ENCODE assay signal across 8 cellular contexts in the genomic region with DNA sequence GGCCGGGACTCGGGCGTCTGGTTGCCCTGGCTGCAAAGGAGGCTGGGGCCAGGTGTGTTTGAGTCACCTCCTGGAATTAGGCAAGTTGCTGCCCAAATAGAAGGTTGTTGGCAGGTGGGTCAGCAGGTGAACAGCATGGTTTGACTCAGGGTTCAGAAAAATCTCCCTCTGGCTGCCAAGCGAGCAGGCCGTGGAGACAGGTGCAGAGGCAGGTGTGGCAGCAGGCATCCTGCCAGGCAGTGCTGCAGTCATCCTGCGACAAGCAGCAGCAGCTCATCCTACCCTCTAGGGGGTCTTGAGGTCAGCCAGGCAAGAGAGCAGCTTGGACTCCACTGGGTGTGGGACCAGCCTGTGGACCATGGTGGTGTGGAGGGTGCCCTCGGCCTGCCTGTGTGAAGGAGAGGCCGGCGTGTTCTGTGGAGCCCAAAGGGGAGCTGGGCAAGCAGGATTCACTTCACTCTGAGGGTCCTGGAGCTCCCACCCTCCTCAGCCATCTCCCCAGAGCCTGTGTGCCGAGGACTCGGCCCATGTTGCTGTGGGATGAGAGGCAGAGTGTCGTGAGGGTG. TPM values are rescaled to one million over a fixed set of nuclear protein-coding genes. Genes with fewer than 3 reads are reported as not detected.
DNase-seq lines count a peak whose midpoint lies in the region; ATAC-seq and TF ChIP-seq lines count a peak whose summit lies in the region.
"Had no signal": no experiment of that assay in that cellular context is flagged by ENCODE, and none has a peak within 500 bp of the region (broad histone marks: within the 10 kb centered on the region; RNA-seq: fewer than 3 reads in every experiment).

No MANE protein-coding gene starts in this region.

- no peak overlapping the region for H2BK12ac ChIP-seq in neuronal stem cell (ENCODE audit: low read length)

- no peak overlapping the region for H3K27ac ChIP-seq in neuronal stem cell (replicated peaks; ENCODE audit: low read length)
- no peak overlapping the region for H3K27ac ChIP-seq in ascending aorta

- peak overlapping the region; percentile 73 for H3K27ac Mint-ChIP-seq in activated B cell treated with CpG ODN at 0.5 μM for 24 hours
- H3K27ac Mint-ChIP-seq: activated naive CD8-positive, alpha-beta T cell treated with anti-CD3 and anti-CD28 coated beads for 36 hours had no signal

- peak; percentile 59 for DNase-seq in NCI-H1105 treated with DMSO at 0.1 percent for 48 hours (lab: John Stamatoyannopoulos, UW)
- DNase-seq in activated B cell treated with CpG ODN at 0.5 μM for 24 hours, result no peak
- DNase-seq in neuronal stem cell (ENCODE audit: low spot score), result no peak
- no peak for DNase-seq in BE2C
- no peak for DNase-seq in SW 1271 (lab: John Stamatoyannopoulos, UW)
- DNase-seq in ascending aorta (ENCODE audit: low spot score in 2 of 2), result no peak
- DNase-seq: activated naive CD8-positive, alpha-beta T cell treated with anti-CD3 and anti-CD28 coated beads for 36 hours had no signal

- no peaks in the 10 kb centered on the region for H3K79me1 ChIP-seq in neuronal stem cell (ENCODE audit: low read depth, low read length)

- no peak overlapping the region for H4K91ac ChIP-seq in neuronal stem cell (ENCODE audit: low read depth, low read length, poor library complexity)

- peak overlapping the region; percentile 89 for H2BK15ac ChIP-seq in neuronal stem cell (ENCODE audit: low read length)

- H3K23ac ChIP-seq in neuronal stem cell (ENCODE audit: low read depth, low read length, poor library complexity), result peak overlapping the region; percentile 80

- no peaks in the 10 kb centered on the region for H3K27me3 Mint-ChIP-seq in activated B cell treated with CpG ODN at 0.5 μM for 24 hours
- H3K27me3 Mint-ChIP-seq: activated naive CD8-positive, alpha-beta T cell treated with anti-CD3 and anti-CD28 coated beads for 36 hours had no signal

- peak overlapping the region; percentile 74 for H2AK5ac ChIP-seq in neuronal stem cell (ENCODE audit: low read depth, low read length)

- CTCF ChIA-PET in activated B cell treated with CpG ODN at 0.5 μM for 24 hours (lab: Charles Lee), result no interaction called here

- WGBS in neuronal stem cell (ENCODE audit: extremely low coverage in 2 of 2, insufficient read length in 2 of 2, insufficient replicate concordance in 1 of 2), 2 donors, result no CpG with 5 or more reads among the region's 12 CpGs

- peak overlapping the region; percentile 11 for H3K4me3 Mint-ChIP-seq in activated B cell treated with CpG ODN at 0.5 μM for 24 hours
- H3K4me3 Mint-ChIP-seq: activated naive CD8-positive, alpha-beta T cell treated with anti-CD3 and anti-CD28 coated beads for 36 hours had no signal

- no peak overlapping the region for H3K4me3 ChIP-seq in neuronal stem cell (ENCODE audit: low read length in 2 of 2)
- H3K4me3 ChIP-seq in BE2C (ENCODE audit: low read depth, low read length), result no peak overlapping the region
- no peak overlapping the region for H3K4me3 ChIP-seq in ascending aorta

- peaks cover 24% of the 10 kb centered on the region for H3K4me1 Mint-ChIP-seq in activated B cell treated with CpG ODN at 0.5 μM for 24 hours
- H3K4me1 Mint-ChIP-seq: activated naive CD8-positive, alpha-beta T cell treated with anti-CD3 and anti-CD28 coated beads for 36 hours had no signal

- H3K36me3 ChIP-seq in neuronal stem cell (replicated peaks in 1 of 2; ENCODE audit: control insufficient read depth in 2 of 2, insufficient read depth in 2 of 2, low read length in 2 of 2), result no peaks in the 10 kb centered on the region
- H3K36me3 ChIP-seq in BE2C, result no peaks in the 10 kb centered on the region
- peaks cover 0 to 8% of the 10 kb centered on the region in 2 donors for H3K36me3 ChIP-seq in ascending aorta

- intact Hi-C loops in activated B cell treated with CpG ODN at 0.5 μM for 24 hours (cut with micrococcal nuclease) (loop anchor here (2.0 kb wide), 1 partner anchor 30 kb away; no protein-coding TSS in a partner anchor), ascending aorta (cut with DNase I) (no loop called here)

- H4K8ac ChIP-seq in neuronal stem cell (ENCODE audit: low read depth, low read length), result peak overlapping the region; percentile 96

- TF ChIP-seq CTCF in activated B cell treated with CpG ODN at 0.5 μM for 24 hours (IDR thresholded peaks at IDR 0.05) (no peak), BE2C (IDR thresholded peaks at IDR 0.05; ENCODE audit: low read depth, low read length) (no peak), ascending aorta (IDR thresholded peaks at IDR 0.05) (no peak)

- peak overlapping the region; percentile 2 for H3K9ac ChIP-seq in neuronal stem cell (ENCODE audit: low read depth, low read length, poor library complexity)

- POLR2A ChIA-PET in activated B cell treated with CpG ODN at 0.5 μM for 24 hours (lab: Charles Lee), result interaction anchor here (0.6 to 1.5 kb wide), 9 partner anchors 15 to 229 kb away, joined by 3 to 6 read pairs (median 4); no protein-coding TSS in a partner anchor

- H3K4ac ChIP-seq in neuronal stem cell (ENCODE audit: low read length), result no peak overlapping the region

- peak overlapping the region; percentile 38 for H3K18ac ChIP-seq in neuronal stem cell (ENCODE audit: low read length)

- H3K27me3 ChIP-seq in neuronal stem cell (ENCODE audit: control insufficient read depth in 3 of 3, insufficient read depth in 3 of 3, low read depth in 1 of 3, low read length in 3 of 3) (no peaks in the 10 kb centered on the region), BE2C (no peaks in the 10 kb centered on the region), ascending aorta (no peaks in the 10 kb centered on the region)

- H3K4me1 ChIP-seq in neuronal stem cell (ENCODE audit: control insufficient read depth in 2 of 2, insufficient read depth in 1 of 2, low read depth in 1 of 2, low read length in 2 of 2), result peaks cover 6 to 8% of the 10 kb centered on the region in 2 donors
- H3K4me1 ChIP-seq in BE2C, result no peaks in the 10 kb centered on the region
- no peaks in the 10 kb centered on the region for H3K4me1 ChIP-seq in ascending aorta

- H3K4me2 ChIP-seq in neuronal stem cell (ENCODE audit: insufficient read depth, low read length, poor library complexity, severe bottlenecking), result no peak overlapping the region

- no peaks in the 10 kb centered on the region for H3K9me3 ChIP-seq in neuronal stem cell (replicated peaks in 1 of 2; ENCODE audit: control insufficient read depth in 2 of 2, insufficient read depth in 1 of 2, low read depth in 1 of 2, low read length in 2 of 2)
- no peaks in the 10 kb centered on the region for H3K9me3 ChIP-seq in BE2C
- H3K9me3 ChIP-seq in ascending aorta, result no peaks in the 10 kb centered on the region

- H3K14ac ChIP-seq in neuronal stem cell (ENCODE audit: low read length), result peak overlapping the region; percentile 71

- H3K36me3 Mint-ChIP-seq in activated B cell treated with CpG ODN at 0.5 μM for 24 hours (ENCODE audit: low read depth), result peaks cover 14% of the 10 kb centered on the region
- H3K36me3 Mint-ChIP-seq: activated naive CD8-positive, alpha-beta T cell treated with anti-CD3 and anti-CD28 coated beads for 36 hours had no signal

- H2BK5ac ChIP-seq in neuronal stem cell (ENCODE audit: low read length), result peak overlapping the region; percentile 53

- no peak overlapping the region for H2AFZ ChIP-seq in neuronal stem cell (ENCODE audit: low read length)

- H2BK120ac ChIP-seq in neuronal stem cell (ENCODE audit: low read depth, low read length), result no peak overlapping the region

- H3K9me3 Mint-ChIP-seq in activated B cell treated with CpG ODN at 0.5 μM for 24 hours, result no peaks in the 10 kb centered on the region
- H3K9me3 Mint-ChIP-seq: activated naive CD8-positive, alpha-beta T cell treated with anti-CD3 and anti-CD28 coated beads for 36 hours had no signal

- ATAC-seq in GM18502 (IDR thresholded peaks at IDR 0.05; ENCODE audit: poor library complexity, unreplicated experiment) (peak; percentile 18), activated B cell treated with CpG ODN at 0.5 μM for 24 hours (ENCODE audit: low read depth) (peak; percentile 28)

RNA-seq across cellular contexts. Expression of gene MSANTD1, which starts 8.2 kb away (rescaled TPM):
- total RNA-seq in activated B cell treated with CpG ODN at 0.5 μM for 24 hours (3.4 and 5.0 TPM in 2 replicates), ascending aorta (not detected)
- 0.13 TPM for polyA plus RNA-seq in neuronal stem cell (2013, experiment 1 of 2)
- 0.12 TPM for polyA plus RNA-seq in neuronal stem cell (2013, experiment 2 of 2)
- 0.19 TPM for polyA plus RNA-seq in BE2C (2012; ENCODE audit: insufficient read depth, insufficient read length, low read depth)

RNA-seq across cellular contexts. Expression of gene RGS12, which starts 35.6 kb away (rescaled TPM):
- 8.5 and 10.6 TPM in 2 replicates for total RNA-seq in activated B cell treated with CpG ODN at 0.5 μM for 24 hours
- 26.5 TPM for polyA plus RNA-seq in neuronal stem cell (2013, experiment 1 of 2)
- polyA plus RNA-seq in neuronal stem cell (2013, experiment 2 of 2), result 27.6 TPM
- 11.6 TPM for polyA plus RNA-seq in BE2C (2012; ENCODE audit: insufficient read depth, insufficient read length, low read depth)
- 26.3 TPM for total RNA-seq in ascending aorta
